ENCODE assay signal across 3 cellular contexts in genomic region chr6:139418426-139419132, GRCh38.
TF ChIP-seq lines count a peak whose summit lies in the region.

No MANE protein-coding gene starts in this region.

TF ChIP-seq in SK-N-SH, 30 proteins besides CTCF, POLR2A, EP300 and RAD21:
- TF ChIP-seq PBX3 (IDR thresholded peaks at IDR 0.05) (0 out of 2 replicates have a peak, but pooled peaks have one; percentile 13), JUND (IDR thresholded peaks at IDR 0.05) (no peak)

TF ChIP-seq in SK-N-SH treated with all-trans-retinoic acid at 6 μM for 48 hours, 23 proteins besides CTCF, POLR2A, EP300 and RAD21:
- no peak for TF ChIP-seq ZFP3 (CRISPR knock-in tag; IDR thresholded peaks at IDR 0.05)
- no peak for TF ChIP-seq BACH2 (CRISPR knock-in tag; IDR thresholded peaks at IDR 0.05; ENCODE audit: borderline replicate concordance)
- no peak for TF ChIP-seq ZC3H10 (CRISPR knock-in tag; IDR thresholded peaks at IDR 0.05)
- TF ChIP-seq PPARA (CRISPR knock-in tag; IDR thresholded peaks at IDR 0.05; ENCODE audit: borderline replicate concordance) = no peak
- no peak for TF ChIP-seq TSHZ2 (CRISPR knock-in tag; IDR thresholded peaks at IDR 0.05)
- TF ChIP-seq OSR1 (CRISPR knock-in tag; IDR thresholded peaks at IDR 0.05) = no peak
- TF ChIP-seq PATZ1 (CRISPR knock-in tag; IDR thresholded peaks at IDR 0.05; ENCODE audit: borderline replicate concordance) = no peak
- no peak for TF ChIP-seq SNAI2 (CRISPR knock-in tag; IDR thresholded peaks at IDR 0.05)
- TF ChIP-seq ZFP30 (CRISPR knock-in tag; IDR thresholded peaks at IDR 0.05) = no peak
- TF ChIP-seq CREB5 (CRISPR knock-in tag; IDR thresholded peaks at IDR 0.05; ENCODE audit: low read depth) = no peak
- no peak for TF ChIP-seq TOX (CRISPR knock-in tag; IDR thresholded peaks at IDR 0.05; ENCODE audit: borderline replicate concordance)
- TF ChIP-seq ESRRG (CRISPR knock-in tag; IDR thresholded peaks at IDR 0.05) = no peak
- no peak for TF ChIP-seq ARNTL (CRISPR knock-in tag; IDR thresholded peaks at IDR 0.05; ENCODE audit: borderline replicate concordance, low read depth)
- no peak for TF ChIP-seq TCF4 (CRISPR knock-in tag; IDR thresholded peaks at IDR 0.05; ENCODE audit: borderline replicate concordance)
- TF ChIP-seq POU6F1 (CRISPR knock-in tag; IDR thresholded peaks at IDR 0.05; ENCODE audit: borderline replicate concordance, low read depth) = no peak
- no peak for TF ChIP-seq ZNF565 (CRISPR knock-in tag; conservative IDR thresholded peaks at IDR 0.05; ENCODE audit: low read depth)
- TF ChIP-seq ZNF70 (CRISPR knock-in tag; IDR thresholded peaks at IDR 0.05) = no peak
- no peak for TF ChIP-seq ISL1 (CRISPR knock-in tag; IDR thresholded peaks at IDR 0.05)
TF ChIP-seq in SK-N-SH treated with all-trans-retinoic acid at 6 μM for 48 hours: peak in this region for 0.

TF ChIP-seq in H1, 55 proteins besides CTCF, POLR2A, EP300 and RAD21:
- 0 out of 2 replicates have a peak, but pooled peaks have one; percentile 26 for TF ChIP-seq MAFK (IDR thresholded peaks at IDR 0.05; ENCODE audit: low read depth, low read length)
- no peak for TF ChIP-seq JUND (IDR thresholded peaks at IDR 0.05; ENCODE audit: low read length)
